In the genomic region with DNA sequence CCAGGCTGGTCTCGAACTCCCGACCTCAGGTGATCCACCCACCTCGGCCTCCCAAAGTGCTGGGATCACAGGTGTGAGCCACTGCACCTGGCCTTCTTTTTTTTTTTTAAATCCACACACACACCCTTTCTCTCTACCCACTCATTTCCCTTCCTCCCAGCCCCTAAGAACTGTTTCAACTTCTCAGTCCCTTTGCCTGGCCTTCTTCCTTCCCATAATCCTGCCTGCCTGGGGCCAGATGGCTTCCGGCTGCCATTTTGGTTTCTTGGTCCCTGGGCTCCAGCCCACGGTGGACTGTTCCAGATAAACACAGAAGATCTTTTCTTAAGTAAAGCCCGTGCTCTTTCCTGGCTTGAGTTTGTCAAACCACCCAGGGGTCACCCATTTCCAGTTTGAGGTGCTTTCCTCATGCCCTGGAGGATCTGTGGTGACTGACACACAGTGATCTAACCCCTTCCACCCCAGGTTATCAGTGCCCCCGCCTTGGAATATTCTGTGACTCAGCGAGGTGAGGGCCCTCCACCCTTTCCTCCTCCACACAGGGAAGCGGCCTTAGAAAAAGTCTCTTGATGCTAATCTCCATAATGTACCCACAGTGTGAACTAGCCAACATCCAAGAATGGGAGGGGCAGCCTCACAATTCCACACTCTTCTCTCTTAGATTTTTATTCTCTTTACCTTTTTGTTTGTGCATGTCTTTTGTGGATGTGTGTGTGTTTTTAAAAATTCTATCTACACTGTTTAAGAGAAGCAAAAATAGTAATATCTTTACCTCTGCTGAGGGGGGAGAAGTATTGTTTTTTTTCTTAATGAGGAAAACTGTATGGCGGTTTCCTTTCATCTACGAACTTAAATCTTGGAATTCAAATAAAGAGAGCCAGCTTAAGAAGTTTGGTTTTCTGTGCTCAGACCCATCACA, we compare ENCODE assay signal across 13 cellular contexts.
DNase-seq lines count a peak whose midpoint lies in the region; ATAC-seq, FAIRE-seq and TF ChIP-seq lines count a peak whose summit lies in the region.
"Had no signal": no experiment of that assay in that cellular context is flagged by ENCODE, and none has a peak within 500 bp of the region (broad histone marks: within the 10 kb centered on the region; RNA-seq: fewer than 3 reads in every experiment).

No MANE protein-coding gene starts in this region.

- H3K9me3 ChIP-seq in GM23248 (ENCODE audit: low read depth) (no peaks in the 10 kb centered on the region), trophoblast cell (ENCODE audit: insufficient read depth, low read depth, low read length) (peaks cover 1% of the 10 kb centered on the region), kidney (ENCODE audit: control insufficient read depth in 1 of 2, low read length in 2 of 2) (no peaks in the 10 kb centered on the region)

- no peak overlapping the region for H3K18ac ChIP-seq in trophoblast cell (ENCODE audit: low read length)

- H3K36me3 ChIP-seq in GM23248 (ENCODE audit: low read depth) (0 out of 2 replicates have a peak, but pooled peaks cover 1% of the 10 kb centered on the region), trophoblast cell (ENCODE audit: control insufficient read depth in 1 of 2, insufficient read depth in 2 of 2, low read length in 2 of 2) (peaks cover 41 to 43% of the 10 kb centered on the region in 2 experiments), kidney (ENCODE audit: control insufficient read depth in 1 of 2, insufficient read depth in 2 of 2, low read length in 2 of 2) (peaks cover 0 to 3% of the 10 kb centered on the region in 2 donors)

- no peak overlapping the region for H4K8ac ChIP-seq in trophoblast cell (ENCODE audit: low read depth, low read length)

- H3K4me1 ChIP-seq in GM23248 (ENCODE audit: insufficient read depth) = peaks cover 25% of the 10 kb centered on the region
- peaks cover 21 to 34% of the 10 kb centered on the region in 2 experiments for H3K4me1 ChIP-seq in trophoblast cell (ENCODE audit: control insufficient read depth in 1 of 2, insufficient read depth in 2 of 2, low read length in 2 of 2)
- no peaks in the 10 kb centered on the region for H3K4me1 ChIP-seq in kidney (ENCODE audit: control insufficient read depth in 1 of 2, insufficient read depth in 1 of 2, low read depth in 1 of 2, low read length in 2 of 2)

- H3K79me2 ChIP-seq in GM23248 (ENCODE audit: insufficient read depth) (no peaks in the 10 kb centered on the region), trophoblast cell (ENCODE audit: control insufficient read depth, insufficient read depth, low read length, poor library complexity) (peaks cover 2% of the 10 kb centered on the region)

- H2AK5ac ChIP-seq in trophoblast cell (ENCODE audit: low read length) = no peak overlapping the region

- no peak for FAIRE-seq in kidney (lab: Jason Lieb, UNC)
- FAIRE-seq: astrocyte had no signal

- H3K9ac ChIP-seq in GM23248 = no peak overlapping the region
- H3K9ac ChIP-seq in trophoblast cell (ENCODE audit: low read length) = no peak overlapping the region
- no peak overlapping the region for H3K9ac ChIP-seq in kidney (ENCODE audit: low read length in 2 of 2)

- intact Hi-C loops in kidney (cut with DNase I) = no loop called here

- H2BK120ac ChIP-seq in trophoblast cell (ENCODE audit: insufficient read depth, low read length, poor library complexity) = peak overlapping the region; percentile 56

- H2BK12ac ChIP-seq in trophoblast cell (ENCODE audit: low read length) = peak overlapping the region; percentile 93

- H3K9me2 ChIP-seq in GM23248 (ENCODE audit: insufficient read depth) = no peaks in the 10 kb centered on the region

- in situ Hi-C loops in GM23248 (cut with MboI) = no loop called here

- WGBS in GM23248 (ENCODE audit: low coverage in 1 of 2, low lambda C conversion rate in 2 of 2, missing lambda C conversion rate in 2 of 2), 2 experiments = 74 to 80% methylated on average over 11 of the region's 11 CpGs
- WGBS in trophoblast cell (ENCODE audit: extremely low coverage, insufficient coverage, insufficient read length) = no CpG with 5 or more reads among the region's 11 CpGs

- H4K12ac ChIP-seq in trophoblast cell (ENCODE audit: low read depth, low read length) = no peak overlapping the region

- peaks cover 26% of the 10 kb centered on the region for H3F3A ChIP-seq in GM23248 (ENCODE audit: insufficient read depth)

- peak overlapping the region; percentile 70 for H2BK5ac ChIP-seq in trophoblast cell (ENCODE audit: low read depth, low read length, poor library complexity)

- H4K91ac ChIP-seq in trophoblast cell (ENCODE audit: low read depth, low read length) = peak overlapping the region; percentile 71

- H3K23ac ChIP-seq in trophoblast cell (ENCODE audit: low read length) = no peak overlapping the region

- H3K4ac ChIP-seq in trophoblast cell (ENCODE audit: low read depth, low read length) = no peak overlapping the region

- no peak for DNase-seq in GM23248
- peak; percentile 14 for DNase-seq in OCI-M1 (lab: John Stamatoyannopoulos, UW)
- DNase-seq in fibroblast of the aortic adventitia (ENCODE audit: low read depth) = peak; percentile 18
- peak; percentile 52 to 59 for DNase-seq in trophoblast cell
- DNase-seq in NCI-H524 (lab: John Stamatoyannopoulos, UW) = no peak
- no peak for DNase-seq in kidney
- no peak for DNase-seq in activated CD4-positive, alpha-beta T cell treated with anti-CD3 and anti-CD28 coated beads for 48 hours
- DNase-seq: activated gamma-delta T cell, dermis blood vessel endothelial cell, DMS53, NCI-H2107 had no signal

- 0 out of 2 replicates have a peak overlapping the region, but pooled peaks have one; percentile 0 for H3K27ac ChIP-seq in GM23248
- peak overlapping the region; percentile 70 for H3K27ac ChIP-seq in trophoblast cell (ENCODE audit: low read depth, low read length)
- no peak overlapping the region for H3K27ac ChIP-seq in kidney (ENCODE audit: low read depth in 2 of 2, low read length in 2 of 2)

- H3K14ac ChIP-seq in trophoblast cell (ENCODE audit: low read length) = no peak overlapping the region

- TF ChIP-seq CTCF in fibroblast of the aortic adventitia (IDR thresholded peaks at IDR 0.05; ENCODE audit: insufficient read depth, low read length) (no peak), kidney (IDR thresholded peaks at IDR 0.05; ENCODE audit: borderline replicate concordance, extremely low read depth, insufficient read depth) (no peak)

- H3K4me2 ChIP-seq in GM23248 (ENCODE audit: unreplicated experiment) = no peak overlapping the region
- H3K4me2 ChIP-seq in trophoblast cell (ENCODE audit: low read length) = no peak overlapping the region

- no peaks in the 10 kb centered on the region for H3K27me3 ChIP-seq in GM23248 (replicated peaks; ENCODE audit: insufficient read depth)
- H3K27me3 ChIP-seq in trophoblast cell (ENCODE audit: insufficient read depth, low read length) = no peaks in the 10 kb centered on the region

- peaks cover 14% of the 10 kb centered on the region for H3K79me1 ChIP-seq in trophoblast cell (ENCODE audit: low read length)

- H3K4me3 ChIP-seq in GM23248 (no peak overlapping the region), fibroblast of the aortic adventitia (ENCODE audit: low read depth, low read length) (no peak overlapping the region), trophoblast cell (ENCODE audit: low read depth, low read length) (no peak overlapping the region), kidney (ENCODE audit: low read length in 2 of 2) (no peak overlapping the region)

- H4K20me1 ChIP-seq in GM23248 (ENCODE audit: insufficient read depth) = no peaks in the 10 kb centered on the region

- peak overlapping the region; percentile 23; the same call in 1 of the 2 replicates for H2AFZ ChIP-seq in GM23248
- no peak overlapping the region for H2AFZ ChIP-seq in trophoblast cell (ENCODE audit: insufficient read depth, low read length, poor library complexity)

- ATAC-seq in HG02571 (IDR thresholded peaks at IDR 0.05; ENCODE audit: unreplicated experiment) = no peak

Comparison
In these comparisons a context has a peak if more than half of its experiments do, and no peak if none do; other contexts are left out.
1. DNase-seq: peak in OCI-M1 (single experiment), fibroblast of the aortic adventitia (single experiment) and trophoblast cell (2 of 2); none in GM23248 (single experiment), NCI-H524 (0 of 2), kidney (single experiment) and activated CD4-positive, alpha-beta T cell treated with anti-CD3 and anti-CD28 coated beads for 48 hours (single experiment).
2. H3K27ac ChIP-seq: peak in GM23248 (single experiment) and trophoblast cell (single experiment); none in kidney (0 of 2).